In genomic region chr1:112369389-112370285, GRCh38 we compare ENCODE assay signal across 1 cellular context.
TF ChIP-seq lines count a peak whose summit lies in the region.

No MANE protein-coding gene starts in this region.

TF ChIP-seq in K562, 482 proteins besides CTCF, POLR2A, EP300 and RAD21 (continued from another document and continues in another):
- TF ChIP-seq ZBTB49 (CRISPR knock-in tag; IDR thresholded peaks at IDR 0.05; ENCODE audit: borderline replicate concordance) (no peak), ZNF253 (CRISPR knock-in tag; conservative IDR thresholded peaks at IDR 0.05) (no peak), BHLHE40 (IDR thresholded peaks at IDR 0.05; ENCODE audit: low read length) (peak; percentile 48), POU5F1 (IDR thresholded peaks at IDR 0.05; ENCODE audit: borderline replicate concordance, low read depth, low read length, partially characterized antibody) (no peak), ZNF316 (IDR thresholded peaks at IDR 0.05) (no peak), ETV6 (IDR thresholded peaks at IDR 0.05; ENCODE audit: borderline replicate concordance in 1 of 2, low read depth in 2 of 2, low read length in 1 of 2) (no peak), ETV6 (CRISPR knock-in tag; IDR thresholded peaks at IDR 0.05; ENCODE audit: borderline replicate concordance) (no peak), ZNF165 (CRISPR knock-in tag; IDR thresholded peaks at IDR 0.05; ENCODE audit: borderline replicate concordance) (no peak), NEUROD1 (IDR thresholded peaks at IDR 0.05; ENCODE audit: borderline replicate concordance, low read depth, low read length, partially characterized antibody) (no peak), PTTG1 (tag; IDR thresholded peaks at IDR 0.05; ENCODE audit: low read depth) (no peak), SMC3 (conservative IDR thresholded peaks at IDR 0.05; ENCODE audit: insufficient read depth, low read depth, low read length) (peak; percentile 96), ZNF280A (IDR thresholded peaks at IDR 0.05; ENCODE audit: low read depth, partially characterized antibody) (no peak), ARID2 (IDR thresholded peaks at IDR 0.05) (peak; percentile 69; the same call in 1 of the 2 replicates), ZFP36 (IDR thresholded peaks at IDR 0.05; ENCODE audit: low read depth, low read length, partially characterized antibody) (peak; percentile 73), NFRKB (IDR thresholded peaks at IDR 0.05; ENCODE audit: low read depth) (no peak), ELK1 (CRISPR knock-in tag; IDR thresholded peaks at IDR 0.05) (no peak), ZNF436 (CRISPR knock-in tag; IDR thresholded peaks at IDR 0.05) (no peak), CREM (IDR thresholded peaks at IDR 0.05; ENCODE audit: low read depth) (peak; percentile 68), ELF2 (CRISPR knock-in tag; IDR thresholded peaks at IDR 0.05) (no peak), U2AF2 (optimal IDR thresholded peaks at IDR 0.05; ENCODE audit: low read depth, low read length) (no peak), ZNF263 (CRISPR knock-in tag; IDR thresholded peaks at IDR 0.05; ENCODE audit: borderline replicate concordance) (peak; percentile 73; the same call in 1 of the 2 replicates), SMARCE1 (IDR thresholded peaks at IDR 0.05) (no peak), NFIC (IDR thresholded peaks at IDR 0.05) (no peak), RREB1 (CRISPR knock-in tag; IDR thresholded peaks at IDR 0.05) (no peak), HNRNPUL1 (IDR thresholded peaks at IDR 0.05; ENCODE audit: low read length) (no peak), ZNF408 (CRISPR knock-in tag; IDR thresholded peaks at IDR 0.05; ENCODE audit: low read depth) (no peak), EGR1 (conservative IDR thresholded peaks at IDR 0.05) (no peak), TAF1 (IDR thresholded peaks at IDR 0.05; ENCODE audit: control insufficient read depth, extremely low read depth, insufficient read depth, low read length, severe bottlenecking) (no peak), ZNF445 (CRISPR knock-in tag; IDR thresholded peaks at IDR 0.05; ENCODE audit: low read depth) (no peak), HNRNPLL (IDR thresholded peaks at IDR 0.05; ENCODE audit: low read depth, low read length, poor library complexity, severe bottlenecking) (no peak), ID3 (CRISPR knock-in tag; IDR thresholded peaks at IDR 0.05) (no peak), ID3 (tag; IDR thresholded peaks at IDR 0.05) (no peak), ARID4B (CRISPR knock-in tag; IDR thresholded peaks at IDR 0.05) (no peak), FOXO4 (CRISPR knock-in tag; IDR thresholded peaks at IDR 0.05) (no peak), NRF1 (conservative IDR thresholded peaks at IDR 0.05 in 1 of 2, IDR thresholded peaks at IDR 0.05 in 1 of 2) (no peak), ZNF197 (CRISPR knock-in tag; IDR thresholded peaks at IDR 0.05; ENCODE audit: low read depth) (no peak), HNRNPH1 (optimal IDR thresholded peaks at IDR 0.05; ENCODE audit: low read depth, low read length) (no peak), NR2C1 (IDR thresholded peaks at IDR 0.05) (no peak), NR2C1 (tag; IDR thresholded peaks at IDR 0.05) (no peak), ZNF79 (CRISPR knock-in tag; IDR thresholded peaks at IDR 0.05; ENCODE audit: low read depth) (no peak), ZNF561 (CRISPR knock-in tag; conservative IDR thresholded peaks at IDR 0.05) (no peak), TEAD1 (CRISPR knock-in tag; IDR thresholded peaks at IDR 0.05) (peak in 1 of 2 experiments; percentile 6; a peak in 1 of 4 replicates), STAT6 (CRISPR knock-in tag; IDR thresholded peaks at IDR 0.05) (no peak)
